In genomic region chr13:85441975-85442374, GRCh38 we compare ENCODE assay signal across 20 cellular contexts.
"Had no signal": no experiment of that assay in that cellular context is flagged by ENCODE, and none has a peak within 500 bp of the region (broad histone marks: within the 10 kb centered on the region; RNA-seq: fewer than 3 reads in every experiment).

No MANE protein-coding gene starts in this region.

- H3K36me3 ChIP-seq: MG63 had no signal

- H3K9me2 ChIP-seq: SK-N-SH had no signal

- H3K4me2 ChIP-seq: SK-N-SH had no signal

- H3K4me3 ChIP-seq: MG63 had no signal

- DNase-seq: KBM-7, MG63, NCI-H1092 treated with DMSO at 0.1 percent for 48 hours, NCI-H1436, NCI-H187, NCI-H2029, NCI-H2081 treated with DMSO at 0.1 percent for 48 hours, NCI-H2171, NCI-H226, NCI-H446, NCI-H510A, NCI-H524 treated with DMSO at 0.1 percent for 48 hours, NCI-H69, NCI-H774, PC-3, SHP77, SK-N-SH, SW 1271, T-cell had no signal

- H3K9me3 ChIP-seq: MG63, SK-N-SH had no signal

- H3K9ac ChIP-seq: SK-N-SH had no signal

- H3K27ac ChIP-seq: RWPE1 had no signal

- H3K27me3 ChIP-seq: MG63 had no signal
